ENCODE assay signal across 8 cellular contexts in genomic region chr9:62799851-62800371, GRCh38.
DNase-seq lines count a peak whose midpoint lies in the region; ATAC-seq and TF ChIP-seq lines count a peak whose summit lies in the region.
"Not testable (repeated sequence)": the region's sequence is repeated elsewhere in the genome, so short reads cannot be mapped to it uniquely, and the experiment has no call there.

No MANE protein-coding gene starts in this region.

- H3K79me2 ChIP-seq in OCI-LY1 (ENCODE audit: insufficient read depth, low read length): not testable (repeated sequence)

- not testable (repeated sequence) for H4K20me1 ChIP-seq in OCI-LY1 (ENCODE audit: insufficient read depth, low read length)

- H3K9me2 ChIP-seq in OCI-LY1 (ENCODE audit: low read depth, low read length): not testable (repeated sequence)

- CTCF ChIA-PET in A673 (lab: Charles Lee): not testable (repeated sequence)

- POLR2A ChIA-PET in A673 (lab: Charles Lee; ENCODE audit: low non-redundant PET): not testable (repeated sequence)

- H3F3A ChIP-seq in OCI-LY1 (ENCODE audit: insufficient read depth, low read length): not testable (repeated sequence)

- not testable (repeated sequence) for DNase-seq in A673 (ENCODE audit: low spot score)
- peak; percentile 47 for DNase-seq in activated T-cell treated with anti-CD3 and anti-CD28 coated beads, Interleukin-2, amount 50 U/mL, for 1 hour
- DNase-seq in colonic mucosa (peak; percentile 32), right atrium auricular region (ENCODE audit: low spot score) (peak; percentile 68), mucosa of descending colon (peak in 2 of 3 donors; percentile 32 to 83)
- DNase-seq in stimulated activated CD4-positive, alpha-beta T cell treated with anti-CD3 and anti-CD28 coated beads, Interleukin-15, amount 100 ng/mL, for 24 hours: peak; percentile 51

- not testable (repeated sequence) for H3K27me3 ChIP-seq in A673 (replicated peaks; ENCODE audit: insufficient read depth, low read depth, low read length, poor library complexity); OCI-LY1 (ENCODE audit: insufficient read depth, low read length)
- peaks cover 27% of the 10 kb centered on the region for H3K27me3 ChIP-seq in colonic mucosa
- H3K27me3 ChIP-seq in right atrium auricular region: peaks cover 17 to 28% of the 10 kb centered on the region in 2 donors

- not testable (repeated sequence) for BruUV-seq in A673 (replicated peaks; lab: Mats Ljungman, UMichigan)

- intact Hi-C loops in A673 (cut with micrococcal nuclease; ENCODE audit: unreplicated experiment); colonic mucosa (cut with DNase I); mucosa of descending colon (cut with DNase I, micrococcal nuclease): not testable (repeated sequence)

- H3K27ac ChIP-seq in A673 (ENCODE audit: low read depth, low read length, poor library complexity, severe bottlenecking); OCI-LY1 (ENCODE audit: low read depth, low read length, poor library complexity, severe bottlenecking); colonic mucosa: not testable (repeated sequence)
- H3K27ac ChIP-seq in right atrium auricular region: peak overlapping the region in 1 of 2 donors; percentile 46

- not testable (repeated sequence) for H3K4me1 ChIP-seq in A673 (ENCODE audit: insufficient read depth, low read length, poor library complexity, severe bottlenecking); colonic mucosa
- peaks cover 42% of the 10 kb centered on the region for H3K4me1 ChIP-seq in OCI-LY1 (ENCODE audit: insufficient read depth, low read length, severe bottlenecking)
- peaks cover 0 to 40% of the 10 kb centered on the region in 2 donors for H3K4me1 ChIP-seq in right atrium auricular region
- peaks cover 13% of the 10 kb centered on the region for H3K4me1 ChIP-seq in mucosa of descending colon (ENCODE audit: low read depth)

- not testable (repeated sequence) for TF ChIP-seq CTCF in A673 (conservative IDR thresholded peaks at IDR 0.05; ENCODE audit: low read depth, low read length); OCI-LY1 (IDR thresholded peaks at IDR 0.05; ENCODE audit: low read length); colonic mucosa (IDR thresholded peaks at IDR 0.05); right atrium auricular region (IDR thresholded peaks at IDR 0.05); mucosa of descending colon (IDR thresholded peaks at IDR 0.05)

- ATAC-seq in GM18868 (IDR thresholded peaks at IDR 0.05; ENCODE audit: unreplicated experiment): peak; percentile 7
- ATAC-seq in mucosa of descending colon: peak; percentile 27

- H3K36me3 ChIP-seq in A673 (ENCODE audit: insufficient read depth, low read length, poor library complexity, severe bottlenecking); OCI-LY1 (ENCODE audit: insufficient read depth, low read length); colonic mucosa; right atrium auricular region; mucosa of descending colon (ENCODE audit: low read depth): not testable (repeated sequence)

- H3K4me2 ChIP-seq in OCI-LY1 (ENCODE audit: low read length): peak overlapping the region; percentile 75; the same call in 1 of the 2 replicates

- H3K9me3 ChIP-seq in A673 (ENCODE audit: low read depth, low read length, poor library complexity, severe bottlenecking); OCI-LY1 (ENCODE audit: low read length); colonic mucosa; right atrium auricular region; mucosa of descending colon: not testable (repeated sequence)

- not testable (repeated sequence) for H3K9ac ChIP-seq in OCI-LY1 (ENCODE audit: low read length)
- H3K9ac ChIP-seq in colonic mucosa (ENCODE audit: low read depth in 2 of 2, low read length in 2 of 2): peak overlapping the region in 1 of 2 donors; percentile 35

- H2AFZ ChIP-seq in OCI-LY1 (ENCODE audit: low read length): not testable (repeated sequence)

- peak overlapping the region; percentile 19 for H3K4me3 ChIP-seq in A673 (ENCODE audit: low read depth, low read length, poor library complexity, severe bottlenecking)
- peak overlapping the region; percentile 14 for H3K4me3 ChIP-seq in OCI-LY1 (ENCODE audit: low read depth, low read length, poor library complexity, severe bottlenecking)
- peak overlapping the region; percentile 42 for H3K4me3 ChIP-seq in colonic mucosa
- H3K4me3 ChIP-seq in right atrium auricular region: peak overlapping the region; percentile 30 to 53
- not testable (repeated sequence) for H3K4me3 ChIP-seq in mucosa of descending colon
